ENCODE assay signal across 17 cellular contexts in genomic region chr1:30817083-30817450, GRCh38.
DNase-seq lines count a peak whose midpoint lies in the region; ATAC-seq and TF ChIP-seq lines count a peak whose summit lies in the region.
"Had no signal": no experiment of that assay in that cellular context is flagged by ENCODE, and none has a peak within 500 bp of the region (broad histone marks: within the 10 kb centered on the region; RNA-seq: fewer than 3 reads in every experiment).

No MANE protein-coding gene starts in this region.

- DNase-seq in AG10803 (ENCODE audit: low read depth) (peak; percentile 8), foreskin melanocyte (peak; percentile 65), pons (ENCODE audit: low spot score) (peak; percentile 66), HAP-1 (ENCODE audit: low spot score in 2 of 2) (no peak), NCI-H2227 treated with DMSO at 0.1 percent for 48 hours (lab: John Stamatoyannopoulos, UW) (no peak)
- DNase-seq: aorta; CD4-positive, alpha-beta T cell; naive thymus-derived CD8-positive, alpha-beta T cell; NCI-H2081 treated with DMSO at 0.1 percent for 48 hours; NCI-H748 treated with DMSO at 0.1 percent for 48 hours; T-cell had no signal

- H3K27me3 ChIP-seq in HAP-1 (ENCODE audit: low read depth), result no peaks in the 10 kb centered on the region; the same call in none of the 2 replicates
- H3K27me3 ChIP-seq: right atrium auricular region had no signal

- H3K9me3 ChIP-seq in HAP-1, result no peaks in the 10 kb centered on the region
- H3K9me3 ChIP-seq: right atrium auricular region had no signal

- in situ Hi-C loops in HAP-1 (cut with MboI; ENCODE audit: low sequenced_read_pairs), result no loop called here

- no peak for TF ChIP-seq CTCF in AG10803 (conservative IDR thresholded peaks at IDR 0.05; ENCODE audit: low read length)

- H3K4me1 ChIP-seq in HAP-1, result no peaks in the 10 kb centered on the region; the same call in 1 of the 2 replicates

- no peaks in the 10 kb centered on the region for H3K36me3 ChIP-seq in HAP-1 (replicated peaks)
- H3K36me3 ChIP-seq: right atrium auricular region had no signal

- peak; percentile 16 for ATAC-seq in SK-N-SH treated with all-trans-retinoic acid at 6 μM for 48 hours
- ATAC-seq in HG02970 (IDR thresholded peaks at IDR 0.05; ENCODE audit: low FRiP score, unreplicated experiment), result no peak
- no peak for ATAC-seq in HG03439 (IDR thresholded peaks at IDR 0.05; ENCODE audit: unreplicated experiment)
- ATAC-seq: GM12878; left lobe of liver; naive thymus-derived CD8-positive, alpha-beta T cell; T-cell had no signal

- no peak overlapping the region for H3K4me3 ChIP-seq in AG10803 (ENCODE audit: low read length)
- H3K4me3 ChIP-seq in HAP-1, result no peak overlapping the region
- H3K4me3 ChIP-seq: GM12878, right atrium auricular region had no signal

TF ChIP-seq in SK-N-SH treated with all-trans-retinoic acid at 6 μM for 48 hours, 23 proteins besides CTCF, POLR2A, EP300 and RAD21:
- no peak for TF ChIP-seq TCF4 (CRISPR knock-in tag; IDR thresholded peaks at IDR 0.05; ENCODE audit: borderline replicate concordance)
- no peak for TF ChIP-seq BACH2 (CRISPR knock-in tag; IDR thresholded peaks at IDR 0.05; ENCODE audit: borderline replicate concordance)
- TF ChIP-seq ZNF70 (CRISPR knock-in tag; IDR thresholded peaks at IDR 0.05), result no peak
- TF ChIP-seq GLIS3 (CRISPR knock-in tag; IDR thresholded peaks at IDR 0.05), result no peak
- no peak for TF ChIP-seq ESRRG (CRISPR knock-in tag; IDR thresholded peaks at IDR 0.05)
- no peak for TF ChIP-seq CSDC2 (CRISPR knock-in tag; IDR thresholded peaks at IDR 0.05)
- TF ChIP-seq RARB (CRISPR knock-in tag; IDR thresholded peaks at IDR 0.05), result no peak
- no peak for TF ChIP-seq ISL1 (CRISPR knock-in tag; IDR thresholded peaks at IDR 0.05)
- TF ChIP-seq ZFP30 (CRISPR knock-in tag; IDR thresholded peaks at IDR 0.05), result no peak
- no peak for TF ChIP-seq ARNTL (CRISPR knock-in tag; IDR thresholded peaks at IDR 0.05; ENCODE audit: borderline replicate concordance, low read depth)
- TF ChIP-seq PPARA (CRISPR knock-in tag; IDR thresholded peaks at IDR 0.05; ENCODE audit: borderline replicate concordance), result no peak
- TF ChIP-seq, protein P1, sequence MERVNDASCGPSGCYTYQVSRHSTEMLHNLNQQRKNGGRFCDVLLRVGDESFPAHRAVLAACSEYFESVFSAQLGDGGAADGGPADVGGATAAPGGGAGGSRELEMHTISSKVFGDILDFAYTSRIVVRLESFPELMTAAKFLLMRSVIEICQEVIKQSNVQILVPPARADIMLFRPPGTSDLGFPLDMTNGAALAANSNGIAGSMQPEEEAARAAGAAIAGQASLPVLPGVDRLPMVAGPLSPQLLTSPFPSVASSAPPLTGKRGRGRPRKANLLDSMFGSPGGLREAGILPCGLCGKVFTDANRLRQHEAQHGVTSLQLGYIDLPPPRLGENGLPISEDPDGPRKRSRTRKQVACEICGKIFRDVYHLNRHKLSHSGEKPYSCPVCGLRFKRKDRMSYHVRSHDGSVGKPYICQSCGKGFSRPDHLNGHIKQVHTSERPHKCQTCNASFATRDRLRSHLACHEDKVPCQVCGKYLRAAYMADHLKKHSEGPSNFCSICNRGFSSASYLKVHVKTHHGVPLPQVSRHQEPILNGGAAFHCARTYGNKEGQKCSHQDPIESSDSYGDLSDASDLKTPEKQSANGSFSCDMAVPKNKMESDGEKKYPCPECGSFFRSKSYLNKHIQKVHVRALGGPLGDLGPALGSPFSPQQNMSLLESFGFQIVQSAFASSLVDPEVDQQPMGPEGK (CRISPR knock-in tag; IDR thresholded peaks at IDR 0.05; ENCODE audit: borderline replicate concordance), result no peak
- no peak for TF ChIP-seq OSR1 (CRISPR knock-in tag; IDR thresholded peaks at IDR 0.05)
- TF ChIP-seq CREB5 (CRISPR knock-in tag; IDR thresholded peaks at IDR 0.05; ENCODE audit: low read depth), result no peak
- TF ChIP-seq POU6F1 (CRISPR knock-in tag; IDR thresholded peaks at IDR 0.05; ENCODE audit: borderline replicate concordance, low read depth), result no peak
- TF ChIP-seq SNAI2 (CRISPR knock-in tag; IDR thresholded peaks at IDR 0.05), result no peak
- TF ChIP-seq, protein P2, sequence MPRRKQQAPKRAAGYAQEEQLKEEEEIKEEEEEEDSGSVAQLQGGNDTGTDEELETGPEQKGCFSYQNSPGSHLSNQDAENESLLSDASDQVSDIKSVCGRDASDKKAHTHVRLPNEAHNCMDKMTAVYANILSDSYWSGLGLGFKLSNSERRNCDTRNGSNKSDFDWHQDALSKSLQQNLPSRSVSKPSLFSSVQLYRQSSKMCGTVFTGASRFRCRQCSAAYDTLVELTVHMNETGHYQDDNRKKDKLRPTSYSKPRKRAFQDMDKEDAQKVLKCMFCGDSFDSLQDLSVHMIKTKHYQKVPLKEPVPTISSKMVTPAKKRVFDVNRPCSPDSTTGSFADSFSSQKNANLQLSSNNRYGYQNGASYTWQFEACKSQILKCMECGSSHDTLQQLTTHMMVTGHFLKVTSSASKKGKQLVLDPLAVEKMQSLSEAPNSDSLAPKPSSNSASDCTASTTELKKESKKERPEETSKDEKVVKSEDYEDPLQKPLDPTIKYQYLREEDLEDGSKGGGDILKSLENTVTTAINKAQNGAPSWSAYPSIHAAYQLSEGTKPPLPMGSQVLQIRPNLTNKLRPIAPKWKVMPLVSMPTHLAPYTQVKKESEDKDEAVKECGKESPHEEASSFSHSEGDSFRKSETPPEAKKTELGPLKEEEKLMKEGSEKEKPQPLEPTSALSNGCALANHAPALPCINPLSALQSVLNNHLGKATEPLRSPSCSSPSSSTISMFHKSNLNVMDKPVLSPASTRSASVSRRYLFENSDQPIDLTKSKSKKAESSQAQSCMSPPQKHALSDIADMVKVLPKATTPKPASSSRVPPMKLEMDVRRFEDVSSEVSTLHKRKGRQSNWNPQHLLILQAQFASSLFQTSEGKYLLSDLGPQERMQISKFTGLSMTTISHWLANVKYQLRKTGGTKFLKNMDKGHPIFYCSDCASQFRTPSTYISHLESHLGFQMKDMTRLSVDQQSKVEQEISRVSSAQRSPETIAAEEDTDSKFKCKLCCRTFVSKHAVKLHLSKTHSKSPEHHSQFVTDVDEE (CRISPR knock-in tag; IDR thresholded peaks at IDR 0.05), result no peak
- no peak for TF ChIP-seq ZNF565 (CRISPR knock-in tag; conservative IDR thresholded peaks at IDR 0.05; ENCODE audit: low read depth)
- no peak for TF ChIP-seq ZC3H10 (CRISPR knock-in tag; IDR thresholded peaks at IDR 0.05)
- no peak for TF ChIP-seq ZNF8 (CRISPR knock-in tag; IDR thresholded peaks at IDR 0.05)

Comparison
In these comparisons a context has a peak if more than half of its experiments do, and no peak if none do; other contexts are left out.
1. DNase-seq: peak in AG10803 (single experiment), foreskin melanocyte (single experiment) and pons (single experiment); none in HAP-1 (0 of 2) and NCI-H2227 treated with DMSO at 0.1 percent for 48 hours (single experiment).